2 cellular contexts compared by ENCODE assay signal in genomic region chr2:10308866-10309265, GRCh38.
A peak's percentile ranks its signal among the peaks of the same experiment; 100 is the strongest.
TF ChIP-seq lines count a peak whose summit lies in the region.

No MANE protein-coding gene starts in this region.

TF ChIP-seq in HepG2, 621 proteins besides CTCF, POLR2A, EP300 and RAD21 (continues in another document):
- TF ChIP-seq ZNF276 (CRISPR knock-in tag; IDR thresholded peaks at IDR 0.05; ENCODE audit: low read depth) (no peak), ARID5B (CRISPR knock-in tag; IDR thresholded peaks at IDR 0.05) (no peak), DZIP1 (CRISPR knock-in tag; IDR thresholded peaks at IDR 0.05) (no peak), ZBTB4 (CRISPR knock-in tag; IDR thresholded peaks at IDR 0.05; ENCODE audit: borderline replicate concordance) (no peak)

TF ChIP-seq in K562, 482 proteins besides CTCF, POLR2A, EP300 and RAD21:
- TF ChIP-seq NCOA2 (IDR thresholded peaks at IDR 0.05; ENCODE audit: partially characterized antibody in 2 of 2) (no peak), RBM25 (IDR thresholded peaks at IDR 0.05; ENCODE audit: low read depth, low read length, severe bottlenecking) (peak; percentile 61), ZNF121 (CRISPR knock-in tag; conservative IDR thresholded peaks at IDR 0.05) (peak; percentile 78)
